ENCODE assay signal across 17 cellular contexts in genomic region chr7:121563177-121563576, GRCh38.
DNase-seq lines count a peak whose midpoint lies in the region; ATAC-seq and TF ChIP-seq lines count a peak whose summit lies in the region.
"Had no signal": no experiment of that assay in that cellular context is flagged by ENCODE, and none has a peak within 500 bp of the region (broad histone marks: within the 10 kb centered on the region; RNA-seq: fewer than 3 reads in every experiment).

No MANE protein-coding gene starts in this region.

- H3K27me3 ChIP-seq in PC-9 (ENCODE audit: insufficient read depth, low read depth) = no peaks in the 10 kb centered on the region
- H3K27me3 ChIP-seq: ascending aorta, tibial nerve had no signal

- H3K36me3 Mint-ChIP-seq in endothelial cell (ENCODE audit: low read depth, unreplicated experiment) (no peaks in the 10 kb centered on the region), progenitor cell of endocrine pancreas (ENCODE audit: insufficient read depth) (no peaks in the 10 kb centered on the region)
- H3K36me3 Mint-ChIP-seq in activated CD4-positive, alpha-beta T cell treated with anti-CD3 and anti-CD28 coated beads, Interleukin-2, amount 10 ng/mL, durations not matched to agents 7 days and 5 days (ENCODE audit: low read depth) = no peaks in the 10 kb centered on the region

- no peaks in the 10 kb centered on the region for H3F3A ChIP-seq in PC-9 (ENCODE audit: insufficient read depth, low read depth)

- H3K27me3 Mint-ChIP-seq in endothelial cell (ENCODE audit: unreplicated experiment) (no peaks in the 10 kb centered on the region), progenitor cell of endocrine pancreas (no peaks in the 10 kb centered on the region)
- H3K27me3 Mint-ChIP-seq in activated CD4-positive, alpha-beta T cell treated with anti-CD3 and anti-CD28 coated beads, Interleukin-2, amount 10 ng/mL, durations not matched to agents 7 days and 5 days = peaks cover 10% of the 10 kb centered on the region

- no peak overlapping the region for H2AFZ ChIP-seq in PC-9

- H3K9me3 Mint-ChIP-seq in endothelial cell (ENCODE audit: unreplicated experiment) = no peaks in the 10 kb centered on the region
- H3K9me3 Mint-ChIP-seq in progenitor cell of endocrine pancreas (ENCODE audit: low read depth) = peaks cover 2% of the 10 kb centered on the region
- H3K9me3 Mint-ChIP-seq in activated CD4-positive, alpha-beta T cell treated with anti-CD3 and anti-CD28 coated beads, Interleukin-2, amount 10 ng/mL, durations not matched to agents 7 days and 5 days = no peaks in the 10 kb centered on the region
- H3K9me3 Mint-ChIP-seq: activated T-cell treated with anti-CD3 and anti-CD28 coated beads, Interleukin-2, amount 50 U/mL, for 72 hours had no signal

- H3K4me1 Mint-ChIP-seq in endothelial cell (ENCODE audit: unreplicated experiment) (no peaks in the 10 kb centered on the region), progenitor cell of endocrine pancreas (ENCODE audit: low read depth) (peaks cover 3% of the 10 kb centered on the region)
- H3K4me1 Mint-ChIP-seq in activated CD4-positive, alpha-beta T cell treated with anti-CD3 and anti-CD28 coated beads, Interleukin-2, amount 10 ng/mL, durations not matched to agents 7 days and 5 days = no peaks in the 10 kb centered on the region

- BruUV-seq in PC-9 (replicated peaks; lab: Mats Ljungman, UMichigan) = no TSS peak

- no peaks in the 10 kb centered on the region for H4K20me1 ChIP-seq in PC-9 (ENCODE audit: insufficient read depth)

- H3K4me3 Mint-ChIP-seq in endothelial cell (ENCODE audit: unreplicated experiment) = no peak overlapping the region
- no peak overlapping the region for H3K4me3 Mint-ChIP-seq in progenitor cell of endocrine pancreas (ENCODE audit: low read depth)
- H3K4me3 Mint-ChIP-seq in activated CD4-positive, alpha-beta T cell treated with anti-CD3 and anti-CD28 coated beads, Interleukin-2, amount 10 ng/mL, durations not matched to agents 7 days and 5 days = no peak overlapping the region
- H3K4me3 Mint-ChIP-seq: activated T-cell treated with anti-CD3 and anti-CD28 coated beads, Interleukin-2, amount 50 U/mL, for 72 hours had no signal

- H3K4me3 ChIP-seq in PC-9 = no peak overlapping the region
- H3K4me3 ChIP-seq: ascending aorta, lung, SK-N-MC, tibial nerve had no signal

- H3K9me2 ChIP-seq in PC-9 (ENCODE audit: insufficient read depth) = 0 out of 2 replicates have a peak, but pooled peaks cover 3% of the 10 kb centered on the region

- no peak overlapping the region for H3K27ac ChIP-seq in PC-9
- H3K27ac ChIP-seq: ascending aorta, SK-N-MC, tibial nerve had no signal

- DNase-seq in DMS53 (lab: John Stamatoyannopoulos, UW) = peak; percentile 49
- no peak for DNase-seq in DMS53 treated with DMSO at 0.1 percent for 48 hours (lab: John Stamatoyannopoulos, UW; ENCODE audit: unreplicated experiment)
- no peak for DNase-seq in PC-9
- peak; percentile 18 for DNase-seq in endothelial cell (ENCODE audit: low spot score)
- no peak for DNase-seq in progenitor cell of endocrine pancreas (ENCODE audit: low spot score, unreplicated experiment)
- no peak for DNase-seq in activated CD4-positive, alpha-beta T cell treated with anti-CD3 and anti-CD28 coated beads, Interleukin-2, amount 10 ng/mL, durations not matched to agents 7 days and 5 days
- DNase-seq in sciatic nerve (ENCODE audit: low spot score) = no peak
- DNase-seq: activated T-cell treated with anti-CD3 and anti-CD28 coated beads, Interleukin-2, amount 50 U/mL, for 72 hours; DMS79 treated with DMSO at 0.1 percent for 48 hours; effector memory CD4-positive, alpha-beta T cell; stimulated activated CD4-positive, alpha-beta T cell treated with anti-CD3 and anti-CD28 coated beads, Interleukin-12 subunit alpha, Interleukin-12 subunit beta, amount 100 ng/mL, for 4 hours had no signal

- no peaks in the 10 kb centered on the region for H3K79me2 ChIP-seq in PC-9 (ENCODE audit: low read depth)

- intact Hi-C loops in PC-9 (cut with micrococcal nuclease; ENCODE audit: unreplicated experiment) (no loop called here), sciatic nerve (cut with DNase I) (no loop called here)

- CTCF ChIA-PET in PC-9 (lab: Charles Lee) = no interaction called here
- CTCF ChIA-PET in activated CD4-positive, alpha-beta T cell treated with anti-CD3 and anti-CD28 coated beads, Interleukin-2, amount 10 ng/mL, durations not matched to agents 7 days and 5 days (lab: Charles Lee) = no interaction called here

- TF ChIP-seq CTCF in PC-9 (conservative IDR thresholded peaks at IDR 0.05) (peak; percentile 40; the same call in 1 of the 2 replicates), endothelial cell (IDR thresholded peaks at IDR 0.05; ENCODE audit: unreplicated experiment) (peak; percentile 49), progenitor cell of endocrine pancreas (IDR thresholded peaks at IDR 0.05; ENCODE audit: unreplicated experiment) (peak; percentile 39)

- no peaks in the 10 kb centered on the region for H3K9me3 ChIP-seq in PC-9 (ENCODE audit: insufficient read depth, low read depth)
- H3K9me3 ChIP-seq: ascending aorta, tibial nerve had no signal

- no peak overlapping the region for H3K27ac Mint-ChIP-seq in endothelial cell (ENCODE audit: unreplicated experiment)
- H3K27ac Mint-ChIP-seq in progenitor cell of endocrine pancreas = no peak overlapping the region
- no peak overlapping the region for H3K27ac Mint-ChIP-seq in activated CD4-positive, alpha-beta T cell treated with anti-CD3 and anti-CD28 coated beads, Interleukin-2, amount 10 ng/mL, durations not matched to agents 7 days and 5 days
- H3K27ac Mint-ChIP-seq: activated T-cell treated with anti-CD3 and anti-CD28 coated beads, Interleukin-2, amount 50 U/mL, for 72 hours had no signal

- no peak overlapping the region for H3K4me2 ChIP-seq in PC-9

- no peak for ATAC-seq in GM18861 (IDR thresholded peaks at IDR 0.05; ENCODE audit: unreplicated experiment)
- ATAC-seq in sciatic nerve = no peak
- ATAC-seq: activated CD4-positive, CD25-positive, alpha-beta regulatory T cell treated with anti-CD3 and anti-CD28 coated beads, Interleukin-2, amount 50 U/mL, for 24 hours; activated T-cell treated with anti-CD3 and anti-CD28 coated beads, Interleukin-2, amount 50 U/mL, for 72 hours had no signal

- POLR2A ChIA-PET in PC-9 (lab: Charles Lee; ENCODE audit: unreplicated experiment) = no interaction called here
- POLR2A ChIA-PET in activated CD4-positive, alpha-beta T cell treated with anti-CD3 and anti-CD28 coated beads, Interleukin-2, amount 10 ng/mL, durations not matched to agents 7 days and 5 days (lab: Charles Lee) = no interaction called here

- H3K36me3 ChIP-seq in PC-9 (ENCODE audit: low read depth) = no peaks in the 10 kb centered on the region
- H3K36me3 ChIP-seq: ascending aorta, tibial nerve had no signal

- H3K4me1 ChIP-seq in PC-9 (replicated peaks; ENCODE audit: insufficient read depth) = no peaks in the 10 kb centered on the region
- H3K4me1 ChIP-seq: ascending aorta, tibial nerve had no signal

Comparison
In these comparisons a context has a peak if more than half of its experiments do, and no peak if none do; other contexts are left out.
1. DNase-seq: peak in DMS53 (single experiment) and endothelial cell (single experiment); none in DMS53 treated with DMSO at 0.1 percent for 48 hours (single experiment), PC-9 (0 of 2), progenitor cell of endocrine pancreas (single experiment), activated CD4-positive, alpha-beta T cell treated with anti-CD3 and anti-CD28 coated beads, Interleukin-2, amount 10 ng/mL, durations not matched to agents 7 days and 5 days (single experiment) and sciatic nerve (single experiment).
2. Peak in every context shown above with its lines, with median percentiles within 50 percentile points of each other: CTCF ChIP-seq.